Comparison of ENCODE assay signal across 32 cellular contexts in genomic region chr1:192803501-192803900, GRCh38.
"Had no signal": no experiment of that assay in that cellular context is flagged by ENCODE, and none has a peak within 500 bp of the region (broad histone marks: within the 10 kb centered on the region; RNA-seq: fewer than 3 reads in every experiment).

No MANE protein-coding gene starts in this region.

- H3K4me3 Mint-ChIP-seq: immature natural killer cell; mesothelial cell of epicardium; naive B cell; natural killer cell; nephron progenitor cell; neural progenitor cell; stimulated activated naive B cell treated with anti-CD40 and anti-IgM and Interleukin-4, amounts not matched to agents 10 μg/mL and 1 μg/mL and 100 μg/mL, for 72 hours had no signal

- H3K27ac ChIP-seq: left ventricle myocardium inferior, neural progenitor cell, neutrophil, pancreas, prostate gland, skin epidermis, stomach, testis, thyroid gland, upper lobe of right lung had no signal

- H3K4me2 ChIP-seq: neural progenitor cell had no signal

- FAIRE-seq: islet of Langerhans, kidney, pancreas, urothelium cell line had no signal

- H3K9me3 ChIP-seq: left ventricle myocardium inferior, neutrophil, pancreas, prostate gland, stomach, testis, thyroid gland, transverse colon, upper lobe of right lung had no signal

- H3K36me3 Mint-ChIP-seq: immature natural killer cell; mesothelial cell of epicardium; naive B cell; natural killer cell; neural progenitor cell; stimulated activated naive B cell treated with anti-CD40 and anti-IgM and Interleukin-4, amounts not matched to agents 10 μg/mL and 1 μg/mL and 100 μg/mL, for 72 hours had no signal

- H3K27ac Mint-ChIP-seq: immature natural killer cell; mesothelial cell of epicardium; naive B cell; natural killer cell; nephron progenitor cell; neural progenitor cell; stimulated activated naive B cell treated with anti-CD40 and anti-IgM and Interleukin-4, amounts not matched to agents 10 μg/mL and 1 μg/mL and 100 μg/mL, for 72 hours had no signal

- H3K4me1 ChIP-seq: prostate gland had no signal

- ATAC-seq: natural killer cell; pancreas; right cardiac atrium; sciatic nerve; stimulated activated naive B cell treated with anti-CD40 and anti-IgM and Interleukin-4, amounts not matched to agents 10 μg/mL and 1 μg/mL and 100 μg/mL, for 72 hours; stimulated activated naive CD8-positive, alpha-beta T cell treated with anti-CD3 and anti-CD28 coated beads, Interleukin-15, Interleukin-2, amounts not matched to agents 100 U/mL and 50 U/mL, for 24 hours; upper lobe of right lung had no signal

- H3K27me3 Mint-ChIP-seq: naive B cell; stimulated activated naive B cell treated with anti-CD40 and anti-IgM and Interleukin-4, amounts not matched to agents 10 μg/mL and 1 μg/mL and 100 μg/mL, for 72 hours had no signal

- DNase-seq: hypothalamus; immature natural killer cell; kidney; left ventricle myocardium inferior; mesendoderm; naive B cell; natural killer cell; nephron progenitor cell; pancreas; posterior cingulate gyrus; retina; right cardiac atrium; stimulated activated CD4-positive, alpha-beta T cell treated with anti-CD3 and anti-CD28 coated beads, Interleukin-12 subunit alpha, Interleukin-12 subunit beta, amount 100 ng/mL, for 4 hours; stimulated activated CD4-positive, alpha-beta T cell treated with anti-CD3 and anti-CD28 coated beads, Interleukin-15, amount 100 ng/mL, for 24 hours; stimulated activated CD4-positive, alpha-beta T cell treated with anti-CD3 and anti-CD28 coated beads, Interleukin-2, amount 100 ng/mL, for 24 hours; stimulated activated CD4-positive, alpha-beta T cell treated with anti-CD3 and anti-CD28 coated beads, Interleukin-4, amount 100 ng/mL, for 1 hour; stimulated activated naive B cell treated with anti-CD40 and anti-IgM and Interleukin-4, amounts not matched to agents 10 μg/mL and 1 μg/mL and 100 μg/mL, for 72 hours; stimulated activated naive CD8-positive, alpha-beta T cell treated with anti-CD3 and anti-CD28 coated beads, Interleukin-15, Interleukin-2, amounts not matched to agents 100 U/mL and 50 U/mL, for 24 hours; stomach; testis; thyroid gland; transverse colon; upper lobe of right lung had no signal

- H3K9ac ChIP-seq: neural progenitor cell had no signal

- H3K36me3 ChIP-seq: left ventricle myocardium inferior, neural progenitor cell, neutrophil, pancreas, prostate gland, stomach, thyroid gland, transverse colon, upper lobe of right lung had no signal

- H3K9me3 Mint-ChIP-seq: immature natural killer cell; naive B cell; natural killer cell; nephron progenitor cell; neural progenitor cell; stimulated activated naive B cell treated with anti-CD40 and anti-IgM and Interleukin-4, amounts not matched to agents 10 μg/mL and 1 μg/mL and 100 μg/mL, for 72 hours had no signal

- H2AFZ ChIP-seq: neural progenitor cell had no signal

- H3K4me3 ChIP-seq: left ventricle myocardium inferior, lung, neural progenitor cell, pancreas, prostate gland, skin epidermis, stomach, testis, thyroid gland, transverse colon, upper lobe of right lung had no signal

- H3K27me3 ChIP-seq: neutrophil, pancreas, stomach, testis, thyroid gland, transverse colon, upper lobe of right lung had no signal
